Comparison of ENCODE assay signal across 8 cellular contexts in the genomic region with DNA sequence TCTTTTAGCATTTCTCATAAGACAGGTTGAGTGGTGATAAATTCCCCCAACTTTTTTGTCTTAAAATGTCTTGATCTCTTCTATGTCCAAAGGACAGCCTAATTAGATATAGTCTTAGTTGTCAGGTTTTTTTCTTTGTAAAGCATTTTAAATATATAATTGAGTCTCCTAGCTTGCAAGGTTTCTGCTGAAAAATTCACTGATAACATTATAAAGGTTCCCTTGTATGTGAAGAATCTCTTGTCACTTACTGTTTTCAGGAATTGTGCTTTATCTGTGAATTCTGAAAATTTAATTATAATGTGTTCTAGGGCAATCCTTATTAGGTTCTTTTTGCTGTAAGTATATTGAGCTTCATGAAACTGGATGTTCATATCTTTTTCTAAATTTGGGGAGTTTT.
"Had no signal": no experiment of that assay in that cellular context is flagged by ENCODE, and none has a peak within 500 bp of the region (broad histone marks: within the 10 kb centered on the region; RNA-seq: fewer than 3 reads in every experiment).

No MANE protein-coding gene starts in this region.

- H3K27ac ChIP-seq: HL-60, KMS-11 had no signal

- H3K4me3 ChIP-seq: K562 had no signal

- H3K27ac Mint-ChIP-seq: IgD-negative memory B cell had no signal

- DNase-seq: IMR-90, KBM-7, KG1 had no signal

- H3K4me3 Mint-ChIP-seq: IgD-negative memory B cell had no signal

- ATAC-seq: HepG2, K562 had no signal

- H3K4me1 Mint-ChIP-seq: IgD-negative memory B cell had no signal
